Comparison of ENCODE assay signal across 14 cellular contexts in the genomic region with DNA sequence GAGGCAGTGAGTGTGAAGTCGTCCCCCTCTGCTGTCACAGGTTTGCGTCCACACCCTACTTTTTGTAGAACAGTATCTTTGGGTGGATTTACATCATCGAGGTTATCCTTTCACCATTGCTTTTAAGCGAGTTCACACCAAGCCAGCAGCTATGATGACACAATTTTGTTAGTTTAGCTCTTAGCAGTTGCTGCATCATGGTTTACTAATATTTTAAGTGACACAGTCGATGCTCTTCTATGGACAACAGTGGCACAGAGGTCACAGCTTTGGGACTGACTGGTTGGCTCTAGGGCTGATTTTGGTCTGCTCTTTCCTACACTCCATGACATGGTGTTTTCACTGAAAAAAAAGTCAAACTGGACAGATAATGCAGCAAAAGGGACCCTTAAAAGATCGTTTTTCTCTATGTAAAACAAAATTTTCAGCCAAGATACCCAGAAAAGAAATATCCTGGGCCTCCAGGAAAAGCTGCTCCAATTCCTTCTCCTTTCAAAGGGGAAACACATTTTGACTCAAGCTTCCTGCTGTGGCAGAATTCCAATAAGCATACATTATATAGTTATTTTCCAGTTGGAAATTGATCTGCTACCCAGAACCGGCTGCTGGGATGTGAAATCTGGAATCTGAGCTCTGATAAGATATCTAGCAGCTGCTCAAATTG.
A peak's percentile ranks its signal among the peaks of the same experiment; 100 is the strongest.
DNase-seq lines count a peak whose midpoint lies in the region; ATAC-seq lines count a peak whose summit lies in the region.
"Had no signal": no experiment of that assay in that cellular context is flagged by ENCODE, and none has a peak within 500 bp of the region (broad histone marks: within the 10 kb centered on the region; RNA-seq: fewer than 3 reads in every experiment).

No MANE protein-coding gene starts in this region.

- DNase-seq in ELR (ENCODE audit: low read depth): peak; percentile 17
- DNase-seq in RKO (ENCODE audit: low spot score): peak; percentile 20
- no peak for DNase-seq in epithelial cell of prostate (ENCODE audit: low read depth, low spot score)
- DNase-seq in AG08395 (ENCODE audit: low spot score): no peak
- no peak for DNase-seq in H4 (ENCODE audit: low spot score)
- DNase-seq: Calu3; NCI-H1092 treated with DMSO at 0.1 percent for 48 hours; NCI-H510A; stimulated activated CD4-positive, alpha-beta T cell treated with anti-CD3 and anti-CD28 coated beads, Interleukin-1b, Interleukin-23, amount 100 ng/mL, for 48 hours; stimulated activated naive CD4-positive, alpha-beta T cell treated with Interleukin-2 at 50 U/mL for 16 hours had no signal

- H3K27ac ChIP-seq in epithelial cell of prostate: peak overlapping the region; percentile 1
- peak overlapping the region; percentile 71 for H3K27ac ChIP-seq in skeletal muscle tissue (ENCODE audit: low read depth, low read length)
- H3K27ac ChIP-seq: VCaP had no signal

- no peaks in the 10 kb centered on the region for H3K27me3 ChIP-seq in skeletal muscle tissue (ENCODE audit: control insufficient read depth in 3 of 3, insufficient read depth in 3 of 3, low read length in 3 of 3)

- no peak overlapping the region for H3K4me3 ChIP-seq in skeletal muscle tissue (ENCODE audit: low read length in 3 of 3)

- H3K9me3 ChIP-seq in skeletal muscle tissue (ENCODE audit: control insufficient read depth in 3 of 3, low read length in 3 of 3): no peaks in the 10 kb centered on the region

- H3K36me3 ChIP-seq in skeletal muscle tissue (ENCODE audit: control insufficient read depth in 3 of 3, insufficient read depth in 3 of 3, low read length in 3 of 3): peaks cover 47 to 50% (median 50%) of the 10 kb centered on the region in 3 donors

- ATAC-seq in HG03342 (IDR thresholded peaks at IDR 0.05; ENCODE audit: unreplicated experiment): no peak
- no peak for ATAC-seq in HG02588 (IDR thresholded peaks at IDR 0.05; ENCODE audit: unreplicated experiment)

- no peak overlapping the region for H3K9ac ChIP-seq in skeletal muscle tissue (ENCODE audit: low read depth in 1 of 3, low read length in 3 of 3)

- peaks cover 6 to 20% (median 7%) of the 10 kb centered on the region in 3 donors for H3K4me1 ChIP-seq in skeletal muscle tissue (ENCODE audit: control insufficient read depth in 3 of 3, insufficient read depth in 3 of 3, low read length in 3 of 3)

Comparison
In these comparisons a context has a peak if more than half of its experiments do, and no peak if none do; other contexts are left out.
1. DNase-seq: peak in ELR (single experiment) and RKO (single experiment); none in epithelial cell of prostate (single experiment), AG08395 (single experiment) and H4 (single experiment).